ENCODE assay signal across 1 cellular context in the genomic region with DNA sequence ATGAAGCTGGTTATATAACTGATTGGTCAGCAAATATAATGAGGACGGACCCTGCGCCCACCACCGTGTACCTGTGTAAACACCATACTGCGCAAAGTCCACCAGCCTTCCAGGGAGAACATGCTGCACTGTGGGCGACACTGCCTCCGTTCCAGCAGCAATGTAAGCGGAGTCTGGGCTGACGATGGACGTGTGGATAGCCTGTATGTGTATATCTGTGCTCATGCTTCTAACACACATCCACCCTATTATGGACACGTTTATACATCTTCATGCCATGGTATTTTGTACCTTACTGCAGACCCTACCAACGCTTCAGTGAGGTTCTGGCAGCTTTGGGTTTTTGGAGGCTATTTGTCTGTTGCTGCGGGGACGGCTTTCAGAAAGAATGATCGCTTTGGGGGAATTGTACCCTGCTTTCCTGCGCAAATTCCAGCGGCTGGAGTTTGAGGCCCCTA.
TF ChIP-seq lines count a peak whose summit lies in the region.

No MANE protein-coding gene starts in this region.

TF ChIP-seq in IMR-90, 13 proteins besides CTCF, POLR2A, EP300 and RAD21:
- TF ChIP-seq SMC3 (IDR thresholded peaks at IDR 0.05; ENCODE audit: low read depth, low read length): no peak
- TF ChIP-seq, protein P1, sequence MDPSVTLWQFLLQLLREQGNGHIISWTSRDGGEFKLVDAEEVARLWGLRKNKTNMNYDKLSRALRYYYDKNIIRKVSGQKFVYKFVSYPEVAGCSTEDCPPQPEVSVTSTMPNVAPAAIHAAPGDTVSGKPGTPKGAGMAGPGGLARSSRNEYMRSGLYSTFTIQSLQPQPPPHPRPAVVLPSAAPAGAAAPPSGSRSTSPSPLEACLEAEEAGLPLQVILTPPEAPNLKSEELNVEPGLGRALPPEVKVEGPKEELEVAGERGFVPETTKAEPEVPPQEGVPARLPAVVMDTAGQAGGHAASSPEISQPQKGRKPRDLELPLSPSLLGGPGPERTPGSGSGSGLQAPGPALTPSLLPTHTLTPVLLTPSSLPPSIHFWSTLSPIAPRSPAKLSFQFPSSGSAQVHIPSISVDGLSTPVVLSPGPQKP (IDR thresholded peaks at IDR 0.05; ENCODE audit: borderline replicate concordance, low read depth, low read length): no peak
- no peak for TF ChIP-seq RFX5 (IDR thresholded peaks at IDR 0.05; ENCODE audit: low read depth, low read length)
- peak; percentile 53 for TF ChIP-seq MAFK (IDR thresholded peaks at IDR 0.05; ENCODE audit: low read depth, low read length)
- no peak for TF ChIP-seq BHLHE40 (IDR thresholded peaks at IDR 0.05; ENCODE audit: low read depth, low read length)
- TF ChIP-seq CEBPB (IDR thresholded peaks at IDR 0.05; ENCODE audit: low read depth, low read length): no peak
TF ChIP-seq in IMR-90: peak in this region for 1.
